ENCODE assay signal across 8 cellular contexts in genomic region chr10:70656489-70656888, GRCh38. TPM values are rescaled to one million over a fixed set of nuclear protein-coding genes. Genes with fewer than 3 reads are reported as not detected.
DNase-seq lines count a peak whose midpoint lies in the region; ATAC-seq and TF ChIP-seq lines count a peak whose summit lies in the region.

No MANE protein-coding gene starts in this region.

- H3K27me3 ChIP-seq in left ventricle myocardium inferior (ENCODE audit: low read depth) (no peaks in the 10 kb centered on the region), A673 (replicated peaks; ENCODE audit: insufficient read depth, low read depth, low read length, poor library complexity) (no peaks in the 10 kb centered on the region)

- no peaks in the 10 kb centered on the region for H3K36me3 ChIP-seq in left ventricle myocardium inferior
- H3K36me3 ChIP-seq in A673 (ENCODE audit: insufficient read depth, low read length, poor library complexity, severe bottlenecking), result no peaks in the 10 kb centered on the region

- TF ChIP-seq CTCF in left ventricle myocardium inferior (IDR thresholded peaks at IDR 0.05; ENCODE audit: borderline replicate concordance) (no peak), A673 (conservative IDR thresholded peaks at IDR 0.05; ENCODE audit: low read depth, low read length) (no peak)

- POLR2A ChIA-PET in A673 (lab: Charles Lee; ENCODE audit: low non-redundant PET), result no interaction called here

- BruUV-seq in A673 (replicated peaks; lab: Mats Ljungman, UMichigan), result no TSS peak

- intact Hi-C loops in Right ventricle myocardium superior (cut with DNase I), result no loop called here
- intact Hi-C loops in left ventricle myocardium inferior (cut with micrococcal nuclease), result no loop called here
- intact Hi-C loops in A673 (cut with micrococcal nuclease; ENCODE audit: unreplicated experiment), result no loop called here

- DNase-seq in Right ventricle myocardium superior (no peak), left ventricle myocardium inferior (no peak), HPDE6-E6E7 (ENCODE audit: extremely low spot score) (peak; percentile 97), mucosa of gallbladder (ENCODE audit: low spot score) (peak; percentile 26), medulla oblongata (ENCODE audit: extremely low spot score) (no peak), NCI-H69 (lab: John Stamatoyannopoulos, UW) (no peak), A673 (ENCODE audit: low spot score) (no peak)
- DNase-seq in activated naive CD4-positive, alpha-beta T cell treated with anti-CD3 and anti-CD28 coated beads, Interleukin-2, amount 50 U/mL, for 16 hours, result peak; percentile 35

- peaks cover 14% of the 10 kb centered on the region for H3K9me3 ChIP-seq in left ventricle myocardium inferior (replicated peaks)
- H3K9me3 ChIP-seq in A673 (ENCODE audit: low read depth, low read length, poor library complexity, severe bottlenecking), result no peaks in the 10 kb centered on the region

- H3K4me1 ChIP-seq in left ventricle myocardium inferior (peaks cover 20% of the 10 kb centered on the region), A673 (ENCODE audit: insufficient read depth, low read length, poor library complexity, severe bottlenecking) (no peaks in the 10 kb centered on the region)

- peak; percentile 47 for ATAC-seq in Right ventricle myocardium superior (ENCODE audit: poor library complexity)

- CTCF ChIA-PET in A673 (lab: Charles Lee), result no interaction called here

- H3K27ac ChIP-seq in left ventricle myocardium inferior (replicated peaks), result no peak overlapping the region
- no peak overlapping the region for H3K27ac ChIP-seq in A673 (ENCODE audit: low read depth, low read length, poor library complexity, severe bottlenecking)

- no peak overlapping the region for H3K4me3 ChIP-seq in left ventricle myocardium inferior
- no peak overlapping the region for H3K4me3 ChIP-seq in A673 (ENCODE audit: low read depth, low read length, poor library complexity, severe bottlenecking)

RNA-seq across cellular contexts. Expression of gene ADAMTS14, which starts 15.8 kb away (rescaled TPM):
- total RNA-seq in Right ventricle myocardium superior, result 0.16 TPM
- 0.47 TPM for total RNA-seq in left ventricle myocardium inferior
- 4.3 TPM for total RNA-seq in mucosa of gallbladder
- 0.09 and 0.21 TPM in 2 replicates for total RNA-seq in A673 (2021)

RNA-seq across cellular contexts. Expression of gene PRF1, which starts 53.9 kb away (rescaled TPM):
- total RNA-seq in Right ventricle myocardium superior, result 2.2 TPM
- total RNA-seq in left ventricle myocardium inferior, result 2.6 TPM
- total RNA-seq in mucosa of gallbladder, result 7.3 TPM
- total RNA-seq in A673 (2021), result not detected in 2 replicates

Comparison
In these comparisons a context has a peak if more than half of its experiments do, and no peak if none do; other contexts are left out.
1. DNase-seq: peak in HPDE6-E6E7 (single experiment), activated naive CD4-positive, alpha-beta T cell treated with anti-CD3 and anti-CD28 coated beads, Interleukin-2, amount 50 U/mL, for 16 hours (single experiment) and mucosa of gallbladder (single experiment); none in Right ventricle myocardium superior (single experiment), left ventricle myocardium inferior (single experiment), medulla oblongata (single experiment), NCI-H69 (single experiment) and A673 (single experiment).